10 cellular contexts compared by ENCODE assay signal in genomic region chr10:117167346-117168134, GRCh38. TPM values are rescaled to one million over a fixed set of nuclear protein-coding genes. Genes with fewer than 3 reads are reported as not detected.
A peak's percentile ranks its signal among the peaks of the same experiment; 100 is the strongest.
DNase-seq lines count a peak whose midpoint lies in the region; ATAC-seq and TF ChIP-seq lines count a peak whose summit lies in the region.
"Had no signal": no experiment of that assay in that cellular context is flagged by ENCODE, and none has a peak within 500 bp of the region (broad histone marks: within the 10 kb centered on the region; RNA-seq: fewer than 3 reads in every experiment).

No MANE protein-coding gene starts in this region.

- no peak overlapping the region for H3K27ac ChIP-seq in upper lobe of left lung
- H3K27ac ChIP-seq: transverse colon had no signal

- H3K4me3 ChIP-seq in adipocyte (ENCODE audit: low read length), result peak overlapping the region; percentile 18
- H3K4me3 ChIP-seq in upper lobe of left lung, result peak overlapping the region in 3 of 4 donors; percentile 6 to 20 (median 8)

- H3K27ac Mint-ChIP-seq in natural killer cell, result no peak overlapping the region
- no peak overlapping the region for H3K27ac Mint-ChIP-seq in natural killer cell treated with Interleukin-12 subunit alpha and Interleukin-12 subunit beta and Interleukin-15 and Interleukin-18, amount 100 ng/mL, for 72 hours
- H3K27ac Mint-ChIP-seq: CD4-positive, CD25-positive, alpha-beta regulatory T cell had no signal

- H3K27me3 ChIP-seq in adipocyte (replicated peaks; ENCODE audit: control insufficient read depth, insufficient read depth, low read length) (peaks cover 90% of the 10 kb centered on the region), upper lobe of left lung (peaks cover 0 to 80% (median 40%) of the 10 kb centered on the region in 4 donors)

- no peak for TF ChIP-seq POLR2A in upper lobe of left lung (IDR thresholded peaks at IDR 0.05)

- no peaks in the 10 kb centered on the region for H3K36me3 Mint-ChIP-seq in natural killer cell
- no peaks in the 10 kb centered on the region for H3K36me3 Mint-ChIP-seq in natural killer cell treated with Interleukin-12 subunit alpha and Interleukin-12 subunit beta and Interleukin-15 and Interleukin-18, amount 100 ng/mL, for 72 hours
- H3K36me3 Mint-ChIP-seq: CD4-positive, CD25-positive, alpha-beta regulatory T cell had no signal

- TF ChIP-seq EP300 in upper lobe of left lung (IDR thresholded peaks at IDR 0.05), result no peak

- H3K4me3 Mint-ChIP-seq in natural killer cell, result peak overlapping the region; percentile 45
- H3K4me3 Mint-ChIP-seq in natural killer cell treated with Interleukin-12 subunit alpha and Interleukin-12 subunit beta and Interleukin-15 and Interleukin-18, amount 100 ng/mL, for 72 hours, result no peak overlapping the region

- whole genome bisulfite sequencing in upper lobe of left lung, 2 donors, result 13 to 14% methylated on average over 24 to 44 of the region's 47 CpGs

- no peak for ATAC-seq in natural killer cell
- no peak for ATAC-seq in natural killer cell treated with Interleukin-12 subunit alpha and Interleukin-12 subunit beta and Interleukin-15 and Interleukin-18, amount 100 ng/mL, for 72 hours
- peak in 1 of 2 donors; percentile 11 for ATAC-seq in upper lobe of left lung (ENCODE audit: low FRiP score in 2 of 2)

- peaks cover 63 to 79% of the 10 kb centered on the region in 2 donors for H3K27me3 Mint-ChIP-seq in natural killer cell (ENCODE audit: low read depth in 2 of 2)
- peaks cover 53 to 59% of the 10 kb centered on the region in 2 donors for H3K27me3 Mint-ChIP-seq in natural killer cell treated with Interleukin-12 subunit alpha and Interleukin-12 subunit beta and Interleukin-15 and Interleukin-18, amount 100 ng/mL, for 72 hours

- TF ChIP-seq CTCF in natural killer cell (IDR thresholded peaks at IDR 0.05), result no peak
- no peak for TF ChIP-seq CTCF in upper lobe of left lung (IDR thresholded peaks at IDR 0.05)

- H3K36me3 ChIP-seq in adipocyte (ENCODE audit: control insufficient read depth, insufficient read depth, low read length, severe bottlenecking) (no peaks in the 10 kb centered on the region), upper lobe of left lung (no peaks in the 10 kb centered on the region)
- H3K36me3 ChIP-seq: transverse colon had no signal

- peaks cover 3% of the 10 kb centered on the region for H3K4me1 ChIP-seq in adipocyte (ENCODE audit: control insufficient read depth, insufficient read depth, low read length)
- peaks cover 31 to 52% (median 39%) of the 10 kb centered on the region in 4 donors for H3K4me1 ChIP-seq in upper lobe of left lung

- no peak overlapping the region for H3K9ac ChIP-seq in adipocyte (ENCODE audit: low read length)

- peaks cover 0 to 6% of the 10 kb centered on the region in 2 donors for H3K4me1 Mint-ChIP-seq in natural killer cell
- peaks cover 5 to 9% of the 10 kb centered on the region in 2 donors for H3K4me1 Mint-ChIP-seq in natural killer cell treated with Interleukin-12 subunit alpha and Interleukin-12 subunit beta and Interleukin-15 and Interleukin-18, amount 100 ng/mL, for 72 hours (ENCODE audit: low read depth in 2 of 2)

- no peak for DNase-seq in natural killer cell
- DNase-seq in natural killer cell treated with Interleukin-12 subunit alpha and Interleukin-12 subunit beta and Interleukin-15 and Interleukin-18, amount 100 ng/mL, for 72 hours (ENCODE audit: low spot score), result no peak
- DNase-seq in adipocyte (ENCODE audit: low read depth), result no peak
- peak; percentile 32 for DNase-seq in left kidney (ENCODE audit: low read depth, low spot score)
- DNase-seq in upper lobe of left lung, result peak in 1 of 2 donors; percentile 60
- no peak for DNase-seq in NCI-H69 (lab: John Stamatoyannopoulos, UW)
- DNase-seq in NCI-H146 (lab: John Stamatoyannopoulos, UW), result no peak
- no peak for DNase-seq in OCI-M2 (lab: John Stamatoyannopoulos, UW; ENCODE audit: unreplicated experiment)

- no peaks in the 10 kb centered on the region for H3K9me3 Mint-ChIP-seq in natural killer cell
- H3K9me3 Mint-ChIP-seq in natural killer cell treated with Interleukin-12 subunit alpha and Interleukin-12 subunit beta and Interleukin-15 and Interleukin-18, amount 100 ng/mL, for 72 hours, result no peaks in the 10 kb centered on the region

- intact Hi-C loops in natural killer cell (cut with micrococcal nuclease), result no loop called here

- H3K9me3 ChIP-seq in adipocyte (ENCODE audit: control insufficient read depth, low read length), result no peaks in the 10 kb centered on the region
- no peaks in the 10 kb centered on the region for H3K9me3 ChIP-seq in upper lobe of left lung
- H3K9me3 ChIP-seq: transverse colon had no signal

RNA-seq across cellular contexts. Expression of gene VAX1, which starts 29.5 kb away (rescaled TPM):
- total RNA-seq in natural killer cell, result not detected
- total RNA-seq in natural killer cell treated with Interleukin-12 subunit alpha and Interleukin-12 subunit beta and Interleukin-15 and Interleukin-18, amount 100 ng/mL, for 72 hours, result not detected
- total RNA-seq in upper lobe of left lung, result not detected
- total RNA-seq: CD4-positive, CD25-positive, alpha-beta regulatory T cell; transverse colon had no signal

RNA-seq across cellular contexts. Expression of gene KCNK18, which starts 29.7 kb away (rescaled TPM):
- total RNA-seq in natural killer cell, result not detected
- not detected for total RNA-seq in natural killer cell treated with Interleukin-12 subunit alpha and Interleukin-12 subunit beta and Interleukin-15 and Interleukin-18, amount 100 ng/mL, for 72 hours
- total RNA-seq in upper lobe of left lung, result not detected
- total RNA-seq: CD4-positive, CD25-positive, alpha-beta regulatory T cell; transverse colon had no signal
